Comparison of ENCODE assay signal across 8 cellular contexts in the genomic region with DNA sequence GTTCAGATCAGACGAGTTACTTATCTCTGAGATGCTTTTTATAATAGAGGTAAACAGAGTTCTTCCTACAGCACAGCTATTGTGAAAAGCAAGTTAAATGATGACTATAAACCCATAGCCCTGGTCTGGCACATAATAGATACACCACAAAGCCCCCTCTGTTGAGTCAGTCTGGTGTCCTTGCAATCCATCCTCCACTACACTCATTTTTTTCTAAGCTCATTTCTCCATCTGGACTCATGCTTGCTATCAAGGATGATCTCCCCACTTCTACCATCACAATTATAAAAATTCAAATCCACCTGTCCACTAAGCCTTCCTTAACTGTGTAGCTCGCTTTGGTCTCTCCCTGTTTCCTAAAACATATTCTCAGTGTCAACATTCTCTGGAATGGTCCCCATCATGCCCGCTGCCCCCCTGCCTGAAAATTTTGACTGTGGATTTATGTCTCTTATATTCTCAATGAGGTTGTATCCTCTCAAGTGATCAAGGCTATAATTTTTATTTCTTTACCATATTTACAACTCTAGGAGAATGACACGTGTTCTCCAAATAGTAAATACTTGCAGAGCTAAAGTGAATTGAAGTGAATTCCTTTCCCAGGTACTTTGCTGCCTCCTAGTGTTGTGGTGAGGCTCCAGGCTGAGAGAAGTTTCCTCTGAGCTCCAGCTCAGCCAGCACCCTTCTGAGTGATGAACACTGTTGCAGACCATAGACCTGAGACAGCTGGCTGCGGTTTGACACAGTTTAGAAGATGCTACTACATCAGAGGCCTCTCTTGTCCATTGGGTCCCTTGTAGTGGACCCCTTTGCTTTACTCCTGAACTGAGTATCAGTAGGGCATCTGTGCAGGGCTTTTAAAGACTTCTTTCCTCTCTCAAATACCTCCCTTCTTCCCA.
DNase-seq lines count a peak whose midpoint lies in the region; ATAC-seq and TF ChIP-seq lines count a peak whose summit lies in the region.

No MANE protein-coding gene starts in this region.

- H3K27me3 ChIP-seq in WERI-Rb-1 (ENCODE audit: insufficient read depth, low read depth, severe bottlenecking) (no peaks in the 10 kb centered on the region), cardiac muscle cell (peaks cover 6% of the 10 kb centered on the region)

- ATAC-seq in GM18909 (IDR thresholded peaks at IDR 0.05; ENCODE audit: poor library complexity, unreplicated experiment) (peak; percentile 58), HG02973 (IDR thresholded peaks at IDR 0.05; ENCODE audit: unreplicated experiment) (no peak)

- no peaks in the 10 kb centered on the region for H3K36me3 ChIP-seq in WERI-Rb-1
- no peaks in the 10 kb centered on the region for H3K36me3 ChIP-seq in cardiac muscle cell

- DNase-seq in COLO668 (lab: John Stamatoyannopoulos, UW; ENCODE audit: unreplicated experiment): peak; percentile 63
- peak; percentile 1 for DNase-seq in NCI-H146 treated with DMSO at 0.1 percent for 48 hours (lab: John Stamatoyannopoulos, UW; ENCODE audit: unreplicated experiment)
- DNase-seq in WERI-Rb-1: peak; percentile 66
- peak; percentile 72 to 74 for DNase-seq in cardiac muscle cell (ENCODE audit: low read depth in 1 of 2, low spot score in 1 of 2)
- DNase-seq in retinal pigment epithelial cell (ENCODE audit: low read depth): no peak
- no peak for DNase-seq in cortex of kidney (lab: John Stamatoyannopoulos, UW)

- H3K27ac ChIP-seq in WERI-Rb-1 (no peak overlapping the region), cardiac muscle cell (no peak overlapping the region)

- H3K4me1 ChIP-seq in cardiac muscle cell (ENCODE audit: low read depth): no peaks in the 10 kb centered on the region

- H3K4me3 ChIP-seq in WERI-Rb-1 (ENCODE audit: low read depth, low read length) (no peak overlapping the region), cardiac muscle cell (no peak overlapping the region), retinal pigment epithelial cell (ENCODE audit: low read length) (no peak overlapping the region)

- peak; percentile 84 for TF ChIP-seq CTCF in WERI-Rb-1 (IDR thresholded peaks at IDR 0.05; ENCODE audit: low read depth, low read length)
- peak; percentile 83 for TF ChIP-seq CTCF in cardiac muscle cell (IDR thresholded peaks at IDR 0.05; ENCODE audit: low read depth, low read length)
- TF ChIP-seq CTCF in retinal pigment epithelial cell (conservative IDR thresholded peaks at IDR 0.05; ENCODE audit: low read depth, low read length): peak; percentile 66

- H3K9me3 ChIP-seq in WERI-Rb-1 (ENCODE audit: severe bottlenecking) (no peaks in the 10 kb centered on the region), cardiac muscle cell (ENCODE audit: low read depth) (no peaks in the 10 kb centered on the region)

Comparison
In these comparisons a context has a peak if more than half of its experiments do, and no peak if none do; other contexts are left out.
1. DNase-seq: peak in COLO668 (single experiment), NCI-H146 treated with DMSO at 0.1 percent for 48 hours (single experiment), WERI-Rb-1 (single experiment) and cardiac muscle cell (2 of 2); none in retinal pigment epithelial cell (single experiment) and cortex of kidney (single experiment).
2. Peak in every context shown above with its lines, with median percentiles within 50 percentile points of each other: CTCF ChIP-seq.